In genomic region chr5:68215888-68216736, GRCh38 we compare ENCODE assay signal across 8 cellular contexts. TPM values are rescaled to one million over a fixed set of nuclear protein-coding genes. Genes with fewer than 3 reads are reported as not detected.
DNase-seq lines count a peak whose midpoint lies in the region; ATAC-seq and TF ChIP-seq lines count a peak whose summit lies in the region.

No MANE protein-coding gene starts in this region.

- DNase-seq in A673 (ENCODE audit: low spot score) (peak; percentile 75), NCI-H510A treated with DMSO at 0.1 percent for 48 hours (lab: John Stamatoyannopoulos, UW) (peak; percentile 76), midbrain (lab: John Stamatoyannopoulos, UW) (peak; percentile 73)
- DNase-seq in activated CD4-positive, alpha-beta T cell treated with anti-CD3 and anti-CD28 coated beads, Interleukin-2, amount 50 U/mL, for 24 hours (ENCODE audit: low read depth in 1 of 2, low spot score in 1 of 2) = peak; percentile 30 to 46
- peak; percentile 12 to 62 for DNase-seq in stimulated activated CD8-positive, alpha-beta memory T cell treated with anti-CD3 and anti-CD28 coated beads, Interleukin-4, amount 100 ng/mL, for 4 hours (ENCODE audit: low read depth in 2 of 2, low spot score in 1 of 2)

- peak; percentile 23 for ATAC-seq in GM18861 (IDR thresholded peaks at IDR 0.05; ENCODE audit: unreplicated experiment)
- peak; percentile 45 for ATAC-seq in HG03066 (IDR thresholded peaks at IDR 0.05; ENCODE audit: low read depth, unreplicated experiment)

- peak overlapping the region; percentile 90 for H3K4me3 ChIP-seq in A673 (ENCODE audit: low read depth, low read length, poor library complexity, severe bottlenecking)
- H3K4me3 ChIP-seq in ectodermal cell (ENCODE audit: insufficient read depth, low read depth, low read length) = peak overlapping the region; percentile 81

- H3K36me3 ChIP-seq in A673 (ENCODE audit: insufficient read depth, low read length, poor library complexity, severe bottlenecking) (no peaks in the 10 kb centered on the region), ectodermal cell (ENCODE audit: control insufficient read depth, insufficient read depth, low read length) (no peaks in the 10 kb centered on the region)

- POLR2A ChIA-PET in A673 (lab: Charles Lee; ENCODE audit: low non-redundant PET) = interaction anchor here (0.6 to 0.7 kb wide), 3 partner anchors 33 to 829 kb away, joined by 3 read pairs; no protein-coding TSS in a partner anchor

- H3K9me3 ChIP-seq in A673 (ENCODE audit: low read depth, low read length, poor library complexity, severe bottlenecking) (peaks cover 5% of the 10 kb centered on the region), ectodermal cell (ENCODE audit: control insufficient read depth, low read length) (no peaks in the 10 kb centered on the region)

- intact Hi-C loops in A673 (cut with micrococcal nuclease; ENCODE audit: unreplicated experiment) = no loop called here

- H3K27ac ChIP-seq in A673 (ENCODE audit: low read depth, low read length, poor library complexity, severe bottlenecking) (peak overlapping the region; percentile 85), ectodermal cell (ENCODE audit: insufficient read depth, low read depth, low read length, poor library complexity, severe bottlenecking) (peak overlapping the region; percentile 65)

- CTCF ChIA-PET in A673 (lab: Charles Lee) = interaction anchor here (0.7 to 1.2 kb wide), 3 partner anchors 9 to 722 kb away, joined by 3 read pairs; no protein-coding TSS in a partner anchor

- H3K4me1 ChIP-seq in A673 (ENCODE audit: insufficient read depth, low read length, poor library complexity, severe bottlenecking) (peaks cover 26% of the 10 kb centered on the region), ectodermal cell (ENCODE audit: control insufficient read depth, insufficient read depth, low read length) (peaks cover 3% of the 10 kb centered on the region)

- H3K27me3 ChIP-seq in A673 (replicated peaks; ENCODE audit: insufficient read depth, low read depth, low read length, poor library complexity) (no peaks in the 10 kb centered on the region), ectodermal cell (ENCODE audit: control insufficient read depth, insufficient read depth, low read length, poor library complexity, severe bottlenecking) (peaks cover 39% of the 10 kb centered on the region)

- no TSS peak for BruUV-seq in A673 (replicated peaks; lab: Mats Ljungman, UMichigan)

- TF ChIP-seq CTCF in A673 (conservative IDR thresholded peaks at IDR 0.05; ENCODE audit: low read depth, low read length) = no peak

- 0% methylated on average over 80 of the region's 80 CpGs for WGBS in ectodermal cell, 2 experiments

RNA-seq across cellular contexts. Expression of gene PIK3R1, which starts 0.6 kb away (rescaled TPM):
- 57.9 and 64.8 TPM in 2 replicates for total RNA-seq in A673 (2021)
- 23.8 TPM for polyA plus RNA-seq in ectodermal cell (2013, experiment 1 of 4)
- polyA plus RNA-seq in ectodermal cell (2013, experiment 2 of 4) = 25.4 TPM
- 18.8 TPM for polyA plus RNA-seq in ectodermal cell (2013, experiment 3 of 4)
- polyA plus RNA-seq in ectodermal cell (2013, experiment 4 of 4) = 17.3 TPM

Comparison
In these comparisons a context has a peak if more than half of its experiments do, and no peak if none do; other contexts are left out.
1. Peak in every context shown above with its lines: DNase-seq, ATAC-seq, H3K4me3 ChIP-seq and H3K27ac ChIP-seq.